ENCODE assay signal across 15 cellular contexts in genomic region chr10:266974-267425, GRCh38.
A peak's percentile ranks its signal among the peaks of the same experiment; 100 is the strongest.
DNase-seq lines count a peak whose midpoint lies in the region; ATAC-seq and TF ChIP-seq lines count a peak whose summit lies in the region.
"Had no signal": no experiment of that assay in that cellular context is flagged by ENCODE, and none has a peak within 500 bp of the region (broad histone marks: within the 10 kb centered on the region; RNA-seq: fewer than 3 reads in every experiment).

No MANE protein-coding gene starts in this region.

- no peaks in the 10 kb centered on the region for H3K36me3 ChIP-seq in BLaER1
- H3K36me3 ChIP-seq in adrenal gland (replicated peaks in 1 of 2): no peaks in the 10 kb centered on the region
- H3K36me3 ChIP-seq: colonic mucosa, left lung, neural progenitor cell, vagina had no signal

- H3K27me3 ChIP-seq in BLaER1 (no peaks in the 10 kb centered on the region), adrenal gland (no peaks in the 10 kb centered on the region)
- H3K27me3 ChIP-seq: colonic mucosa, left lung, neural progenitor cell, vagina had no signal

- in situ Hi-C loops in ACHN (cut with HindIII; ENCODE audit: low pct_ligation_motif_present, low pct_unique_long_range_greater_than_20kb, low sequenced_read_pairs): no loop called here

- ATAC-seq in HG03025 (IDR thresholded peaks at IDR 0.05; ENCODE audit: low FRiP score, unreplicated experiment) (no peak), GM18870 (IDR thresholded peaks at IDR 0.05; ENCODE audit: unreplicated experiment) (no peak)
- ATAC-seq: GM23338, left lung had no signal

- intact Hi-C loops in adrenal gland (cut with DNase I): no loop called here

- no peak overlapping the region for H3K27ac ChIP-seq in BLaER1
- peak overlapping the region in 1 of 5 donors; percentile 12 for H3K27ac ChIP-seq in adrenal gland
- H3K27ac ChIP-seq: colonic mucosa, left lung, neural progenitor cell, vagina had no signal

- H4K20me1 ChIP-seq in BLaER1: no peaks in the 10 kb centered on the region

- no peaks in the 10 kb centered on the region for H3K9me3 Mint-ChIP-seq in HFFc6
- H3K9me3 Mint-ChIP-seq: CD4-positive, alpha-beta T cell; GM23338; neural progenitor cell had no signal

- H3K9me3 ChIP-seq in BLaER1: no peaks in the 10 kb centered on the region; the same call in 1 of the 2 replicates
- H3K9me3 ChIP-seq in adrenal gland (replicated peaks in 1 of 3): no peaks in the 10 kb centered on the region
- H3K9me3 ChIP-seq: colonic mucosa, left lung, vagina had no signal

- WGBS in adrenal gland, 4 donors: 41 to 47% (median 45%) methylated on average over 8 of the region's 8 CpGs

- TF ChIP-seq CTCF in adrenal gland (IDR thresholded peaks at IDR 0.05) (no peak), HFFc6 (IDR thresholded peaks at IDR 0.05) (no peak)

- no peak overlapping the region for H3K27ac Mint-ChIP-seq in HFFc6
- H3K27ac Mint-ChIP-seq: CD4-positive, alpha-beta T cell; GM23338; neural progenitor cell had no signal

- TF ChIP-seq POLR2A in adrenal gland (IDR thresholded peaks at IDR 0.05): no peak

- H3K36me3 Mint-ChIP-seq in HFFc6 (ENCODE audit: low read depth): peaks cover 5% of the 10 kb centered on the region; the same call in 1 of the 2 replicates
- H3K36me3 Mint-ChIP-seq: neural progenitor cell had no signal

- H3K4me2 ChIP-seq in BLaER1: peak overlapping the region; percentile 42
- H3K4me2 ChIP-seq: GM23338, neural progenitor cell had no signal

- no peaks in the 10 kb centered on the region; the same call in 1 of the 2 replicates for H3K27me3 Mint-ChIP-seq in HFFc6 (ENCODE audit: insufficient read depth)
- H3K27me3 Mint-ChIP-seq: CD4-positive, alpha-beta T cell had no signal

- H3K4me1 ChIP-seq in BLaER1 (peaks cover 42% of the 10 kb centered on the region), adrenal gland (replicated peaks in 1 of 2) (peaks cover 0 to 10% of the 10 kb centered on the region in 2 donors)
- H3K4me1 ChIP-seq: colonic mucosa, left lung, vagina had no signal

- no peak overlapping the region for H3K4me3 Mint-ChIP-seq in HFFc6
- H3K4me3 Mint-ChIP-seq: CD4-positive, alpha-beta T cell; GM23338; neural progenitor cell had no signal

- peaks cover 16% of the 10 kb centered on the region for H3K4me1 Mint-ChIP-seq in HFFc6 (ENCODE audit: low read depth)

- DNase-seq in HPDE6-E6E7 (ENCODE audit: extremely low spot score) (peak; percentile 1), adrenal gland (peak in 5 of 7 donors; percentile 31 to 73 (median 54)), iris pigment epithelial cell (ENCODE audit: low read depth) (peak; percentile 75), HFFc6 (no peak), ACHN (no peak)
- DNase-seq: CD4-positive, alpha-beta T cell; colonic mucosa; left lung; T-helper 1 cell had no signal

- H3K9ac ChIP-seq in BLaER1: no peak overlapping the region
- H3K9ac ChIP-seq: neural progenitor cell had no signal

- H3K4me3 ChIP-seq in BLaER1: no peak overlapping the region
- H3K4me3 ChIP-seq in adrenal gland: no peak overlapping the region
- H3K4me3 ChIP-seq: colonic mucosa, GM23338, left lung, neural progenitor cell, vagina had no signal

Comparison
In these comparisons a context has a peak if more than half of its experiments do, and no peak if none do; other contexts are left out.
1. DNase-seq: peak in HPDE6-E6E7 (single experiment), adrenal gland (5 of 7) and iris pigment epithelial cell (single experiment); none in HFFc6 (single experiment) and ACHN (single experiment).